Comparison of ENCODE assay signal across 8 cellular contexts in genomic region chr19:39403331-39404312, GRCh38. TPM values are rescaled to one million over a fixed set of nuclear protein-coding genes. Genes with fewer than 3 reads are reported as not detected.
A peak's percentile ranks its signal among the peaks of the same experiment; 100 is the strongest.
DNase-seq lines count a peak whose midpoint lies in the region; ATAC-seq and TF ChIP-seq lines count a peak whose summit lies in the region.

No MANE protein-coding gene starts in this region.

- H3K4me3 ChIP-seq in ACC112 (ENCODE audit: low read depth, low read length) (peak overlapping the region; percentile 74), LNCaP clone FGC (ENCODE audit: low read depth, low read length) (peak overlapping the region; percentile 54), ascending aorta (peak overlapping the region; percentile 74 to 78), vagina (peak overlapping the region; percentile 62 to 68)

- peaks cover 13% of the 10 kb centered on the region; the same call in 1 of the 2 replicates for H3K36me3 ChIP-seq in ACC112 (ENCODE audit: insufficient read depth, low read length)
- peaks cover 15 to 19% of the 10 kb centered on the region in 2 donors for H3K36me3 ChIP-seq in ascending aorta
- peaks cover 5 to 17% of the 10 kb centered on the region in 2 donors for H3K36me3 ChIP-seq in vagina

- H3K79me2 ChIP-seq in ACC112 (ENCODE audit: control insufficient read depth, insufficient read depth, low read length, unreplicated experiment): peaks cover 23% of the 10 kb centered on the region

- H3K9me3 ChIP-seq in ascending aorta (no peaks in the 10 kb centered on the region), vagina (no peaks in the 10 kb centered on the region)

- TF ChIP-seq POLR2A in vagina (IDR thresholded peaks at IDR 0.05): peak in 1 of 2 donors; percentile 86

- no peak overlapping the region for H2AFZ ChIP-seq in ACC112 (ENCODE audit: low read length, unreplicated experiment)

- no peak for TF ChIP-seq CTCF in LNCaP clone FGC (IDR thresholded peaks at IDR 0.05; ENCODE audit: control insufficient read depth, extremely low read depth, insufficient read depth)
- TF ChIP-seq CTCF in ascending aorta (IDR thresholded peaks at IDR 0.05): no peak
- TF ChIP-seq CTCF in vagina (IDR thresholded peaks at IDR 0.05): no peak

- H3K27me3 ChIP-seq in ACC112 (ENCODE audit: insufficient read depth, low read length) (no peaks in the 10 kb centered on the region), ascending aorta (no peaks in the 10 kb centered on the region), vagina (no peaks in the 10 kb centered on the region)

- peak; percentile 30 for ATAC-seq in GM18907 (IDR thresholded peaks at IDR 0.05; ENCODE audit: unreplicated experiment)

- DNase-seq in LNCaP clone FGC (ENCODE audit: low read depth): no peak
- peak; percentile 97 for DNase-seq in T-helper 9 cell
- DNase-seq in ascending aorta (ENCODE audit: low spot score in 2 of 2): peak; percentile 100
- DNase-seq in hepatic stellate cell (ENCODE audit: low spot score): peak; percentile 95
- peak; percentile 69 for DNase-seq in retina
- peak in 1 of 2 donors; percentile 100 for DNase-seq in vagina (ENCODE audit: extremely low spot score in 2 of 2)

- H3K4me1 ChIP-seq in ACC112 (ENCODE audit: control insufficient read depth, insufficient read depth, low read length, unreplicated experiment): peaks cover 27% of the 10 kb centered on the region
- H3K4me1 ChIP-seq in ascending aorta: peaks cover 8 to 22% of the 10 kb centered on the region in 2 donors
- peaks cover 60% of the 10 kb centered on the region for H3K4me1 ChIP-seq in vagina

- H3K27ac ChIP-seq in ACC112 (ENCODE audit: low read depth, low read length) (peak overlapping the region; percentile 99), ascending aorta (peak overlapping the region; percentile 100), vagina (peak overlapping the region; percentile 100)

- intact Hi-C loops in ascending aorta (cut with DNase I): loop anchor here (1.0 to 10.0 kb wide), 4 partner anchors 9 to 1311 kb away; partner anchors contain the start of genes COQ8B, ITPKC and PLEKHG2
- intact Hi-C loops in vagina (cut with DNase I): no loop called here

RNA-seq across cellular contexts. Expression of gene ZFP36, which starts 3.0 kb away (rescaled TPM):
- total RNA-seq in ascending aorta (1,166 TPM), vagina (631 TPM)

RNA-seq across cellular contexts. Expression of gene PLEKHG2, which starts 8.8 kb away (rescaled TPM):
- total RNA-seq in ascending aorta: 52.9 TPM
- total RNA-seq in vagina: 18.9 TPM

RNA-seq across cellular contexts. Expression of gene MED29, which starts 12.4 kb away (rescaled TPM):
- total RNA-seq in ascending aorta: 60.8 TPM
- 37.8 TPM for total RNA-seq in vagina

RNA-seq across cellular contexts. Expression of gene PAF1, which starts 12.7 kb away (rescaled TPM):
- total RNA-seq in ascending aorta (12.7 TPM), vagina (70.2 TPM)

RNA-seq across cellular contexts. Expression of gene RPS16, which starts 32.1 kb away (rescaled TPM):
- total RNA-seq in ascending aorta (1,453 TPM), vagina (3,724 TPM)
